ENCODE assay signal across 8 cellular contexts in the genomic region with DNA sequence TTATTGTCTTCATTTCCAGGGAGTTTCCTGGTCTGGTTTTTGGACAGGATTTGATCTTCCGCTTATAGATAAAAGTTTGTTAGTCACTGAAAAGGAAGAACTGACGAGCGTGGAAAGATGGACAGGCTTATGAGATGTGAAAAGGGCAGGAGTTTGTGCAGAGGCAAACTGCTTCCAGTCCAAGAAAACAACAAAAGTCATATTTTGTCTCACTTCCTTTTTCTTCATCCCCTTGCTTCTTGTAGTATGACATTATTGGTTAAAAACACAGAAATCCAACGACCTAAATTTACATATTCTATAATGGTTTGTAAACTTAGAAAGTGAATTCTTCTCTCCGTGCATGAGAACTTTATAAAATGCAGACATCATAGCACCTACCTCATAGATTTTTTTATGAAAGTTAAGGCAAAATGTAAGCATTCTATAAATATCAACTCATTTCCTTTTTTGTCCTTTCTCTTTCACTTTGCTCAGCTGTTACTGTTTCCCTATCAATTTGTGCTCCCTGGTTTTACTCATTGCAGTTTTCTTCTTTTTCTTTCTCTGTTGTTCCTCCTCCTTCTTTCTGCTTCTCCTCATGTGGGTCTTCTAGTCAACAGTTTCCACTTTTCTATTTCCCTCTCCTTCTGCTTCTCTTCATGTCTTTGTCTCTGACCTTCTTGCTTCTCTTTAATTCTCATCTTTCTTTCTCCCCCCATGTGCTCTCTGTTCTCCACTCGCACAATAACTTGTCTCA.
A peak's percentile ranks its signal among the peaks of the same experiment; 100 is the strongest.
DNase-seq lines count a peak whose midpoint lies in the region; ATAC-seq and TF ChIP-seq lines count a peak whose summit lies in the region.

No MANE protein-coding gene starts in this region.

- H3K36me3 ChIP-seq in effector memory CD4-positive, alpha-beta T cell (ENCODE audit: control insufficient read depth, insufficient read depth, low read length) = no peaks in the 10 kb centered on the region

- TF ChIP-seq CTCF in GM10266 (IDR thresholded peaks at IDR 0.05; ENCODE audit: control insufficient read depth, insufficient read depth, low read depth, missing control alignments) (no peak), foreskin keratinocyte (conservative IDR thresholded peaks at IDR 0.05) (no peak)

- H3K4me1 ChIP-seq in effector memory CD4-positive, alpha-beta T cell (ENCODE audit: control insufficient read depth, insufficient read depth, low read length, poor library complexity, severe bottlenecking) = no peaks in the 10 kb centered on the region
- no peaks in the 10 kb centered on the region for H3K4me1 ChIP-seq in foreskin keratinocyte

- H3K4me3 ChIP-seq in effector memory CD4-positive, alpha-beta T cell (ENCODE audit: insufficient read depth, low read depth, low read length, poor library complexity, severe bottlenecking) = peak overlapping the region; percentile 18

- H3K27me3 ChIP-seq in effector memory CD4-positive, alpha-beta T cell (replicated peaks; ENCODE audit: control insufficient read depth, insufficient read depth, low read length, poor library complexity, severe bottlenecking) = no peaks in the 10 kb centered on the region
- no peaks in the 10 kb centered on the region for H3K27me3 ChIP-seq in foreskin keratinocyte

- DNase-seq in GM10266 (ENCODE audit: extremely low spot score) (peak; percentile 7), foreskin keratinocyte (no peak), occipital lobe (lab: John Stamatoyannopoulos, UW) (no peak)
- DNase-seq in effector memory CD4-positive, alpha-beta T cell = no peak
- no peak for DNase-seq in stimulated activated naive CD4-positive, alpha-beta T cell (lab: John Stamatoyannopoulos, UW)
- DNase-seq in activated CD4-positive, CD25-positive, alpha-beta regulatory T cell treated with anti-CD3 and anti-CD28 coated beads, Interleukin-2, amount 50 U/mL, for 72 hours = no peak

- H3K9me3 ChIP-seq in effector memory CD4-positive, alpha-beta T cell (ENCODE audit: control insufficient read depth, low read length) = no peaks in the 10 kb centered on the region

- ATAC-seq in GM21360 (IDR thresholded peaks at IDR 0.05; ENCODE audit: unreplicated experiment) (peak; percentile 89), HG03469 (IDR thresholded peaks at IDR 0.05; ENCODE audit: unreplicated experiment) (peak; percentile 92), foreskin keratinocyte (no peak)

- H3K27ac ChIP-seq in effector memory CD4-positive, alpha-beta T cell (ENCODE audit: insufficient read depth, low read length, poor library complexity, severe bottlenecking) = no peak overlapping the region
- no peak overlapping the region for H3K27ac ChIP-seq in foreskin keratinocyte
